8 cellular contexts compared by ENCODE assay signal in genomic region chr1:26168410-26169167, GRCh38. TPM values are rescaled to one million over a fixed set of nuclear protein-coding genes. Genes with fewer than 3 reads are reported as not detected.
DNase-seq lines count a peak whose midpoint lies in the region; ATAC-seq and TF ChIP-seq lines count a peak whose summit lies in the region.

Gene C1orf232, minus strand, starts transcription at chr1:26168963. Its CDS starts 464 bp downstream, at chr1:26168499.

- H3K4me1 Mint-ChIP-seq in MCF 10A (ENCODE audit: insufficient read depth, unreplicated experiment): no peaks in the 10 kb centered on the region

- peak within 1 kb of the TSS; percentile 93 for H3K27ac Mint-ChIP-seq in MCF 10A (ENCODE audit: low read depth, unreplicated experiment)

- CTCF ChIA-PET in MCF 10A (lab: Yijun Ruan, JAX): interaction anchor here (0.6 to 2.8 kb wide), 12 partner anchors 11 to 1822 kb away, joined by 3 to 20 read pairs (median 4); partner anchors contain the start of gene CEP85

- 67 to 79% methylated on average over 4 to 5 of the region's 5 CpGs for WGBS in mesodermal cell (ENCODE audit: insufficient coverage in 2 of 2), 2 experiments

- peak within 1 kb of the TSS; percentile 86 for H3K4me3 Mint-ChIP-seq in MCF 10A (ENCODE audit: unreplicated experiment)

- DNase-seq in DMS153 (lab: John Stamatoyannopoulos, UW): peak; percentile 65
- peak; percentile 60 to 65 for DNase-seq in NCI-H187 (lab: John Stamatoyannopoulos, UW)
- no peak for DNase-seq in MCF 10A (ENCODE audit: unreplicated experiment)
- DNase-seq in HuH-7.5 (ENCODE audit: low spot score): no peak

- intact Hi-C loops in MCF 10A (cut with micrococcal nuclease): loop anchor here (1.0 to 5.0 kb wide), 3 partner anchors 66 to 224 kb away; partner anchors contain the start of gene CEP85

- no peak for TF ChIP-seq CTCF in MCF 10A (IDR thresholded peaks at IDR 0.05; ENCODE audit: unreplicated experiment)

- H3K27me3 Mint-ChIP-seq in MCF 10A (ENCODE audit: insufficient read depth, unreplicated experiment): no peaks in the 10 kb centered on the region

- BruUV-seq in MCF 10A (replicated peaks; lab: Mats Ljungman, UMichigan): no TSS peak

- POLR2A ChIA-PET in MCF 10A (lab: Yijun Ruan, JAX): no interaction called here

- H3K27ac ChIP-seq in mesodermal cell (ENCODE audit: low read depth, low read length, severe bottlenecking): peak within 1 kb of the TSS; percentile 77

- H3K36me3 ChIP-seq in mesodermal cell (ENCODE audit: control insufficient read depth, insufficient read depth, low read length): no peaks in the 10 kb centered on the region

- no peaks in the 10 kb centered on the region for H3K9me3 ChIP-seq in mesodermal cell (ENCODE audit: control insufficient read depth, low read length)

- no peaks in the 10 kb centered on the region for H3K36me3 Mint-ChIP-seq in MCF 10A (ENCODE audit: insufficient read depth, unreplicated experiment)

- no peak for ATAC-seq in GM21717 (IDR thresholded peaks at IDR 0.05; ENCODE audit: unreplicated experiment)
- no peak for ATAC-seq in HG03432 (IDR thresholded peaks at IDR 0.05; ENCODE audit: unreplicated experiment)
- ATAC-seq in HG02763 (IDR thresholded peaks at IDR 0.05; ENCODE audit: unreplicated experiment): no peak

- peaks cover 22% of the 10 kb centered on the region for H3K4me1 ChIP-seq in mesodermal cell (ENCODE audit: control insufficient read depth, insufficient read depth, low read length, poor library complexity, severe bottlenecking)

- H3K9me3 Mint-ChIP-seq in MCF 10A (ENCODE audit: unreplicated experiment): no peaks in the 10 kb centered on the region

- H3K4me3 ChIP-seq in mesodermal cell (ENCODE audit: extremely low read depth, insufficient read depth, low read length, poor library complexity, severe bottlenecking): peak within 1 kb of the TSS; percentile 74

RNA-seq across cellular contexts. Expression of gene C1orf232, which starts in this region (rescaled TPM):
- not detected in 2 replicates for total RNA-seq in MCF 10A (2022)
- not detected for polyA plus RNA-seq in mesodermal cell (2013, experiment 1 of 2)
- not detected for polyA plus RNA-seq in mesodermal cell (2013, experiment 2 of 2)

Comparison
In these comparisons a context has a peak if more than half of its experiments do, and no peak if none do; other contexts are left out.
1. DNase-seq: peak in DMS153 (single experiment) and NCI-H187 (2 of 2); none in MCF 10A (single experiment) and HuH-7.5 (single experiment).